Comparison of ENCODE assay signal across 19 cellular contexts in genomic region chr7:102075126-102075525, GRCh38.
DNase-seq lines count a peak whose midpoint lies in the region; ATAC-seq and TF ChIP-seq lines count a peak whose summit lies in the region.
"Had no signal": no experiment of that assay in that cellular context is flagged by ENCODE, and none has a peak within 500 bp of the region (broad histone marks: within the 10 kb centered on the region; RNA-seq: fewer than 3 reads in every experiment).

No MANE protein-coding gene starts in this region.

- no peak overlapping the region for H3K4me3 Mint-ChIP-seq in stimulated activated naive CD8-positive, alpha-beta T cell treated with anti-CD3 and anti-CD28 coated beads, Interleukin-15, amount 100 ng/mL, for 72 hours
- H3K4me3 Mint-ChIP-seq: B cell; CD4-positive, CD25-positive, alpha-beta regulatory T cell; CD8-positive, alpha-beta memory T cell had no signal

- peak overlapping the region; percentile 58 to 78 for H3K27ac Mint-ChIP-seq in stimulated activated naive CD8-positive, alpha-beta T cell treated with anti-CD3 and anti-CD28 coated beads, Interleukin-15, amount 100 ng/mL, for 72 hours
- H3K27ac Mint-ChIP-seq: B cell; CD8-positive, alpha-beta memory T cell; IgD-negative memory B cell had no signal

- no peak for DNase-seq in stimulated activated naive CD8-positive, alpha-beta T cell treated with anti-CD3 and anti-CD28 coated beads, Interleukin-15, amount 100 ng/mL, for 72 hours
- no peak for DNase-seq in stimulated activated naive CD8-positive, alpha-beta T cell treated with anti-CD3 and anti-CD28 coated beads, Interleukin-15, Interleukin-2, amounts not matched to agents 100 U/mL and 50 U/mL, for 24 hours
- peak; percentile 31 for DNase-seq in osteoblast (ENCODE audit: insufficient read length, low spot score, missing footprints)
- DNase-seq in NCI-H524 treated with DMSO at 0.1 percent for 48 hours (lab: John Stamatoyannopoulos, UW), result no peak
- no peak for DNase-seq in stimulated activated CD4-positive, alpha-beta T cell treated with anti-CD3 and anti-CD28 coated beads, Interleukin-4, amount 100 ng/mL, for 24 hours
- DNase-seq: CD4-positive, CD25-positive, alpha-beta regulatory T cell; CD8-positive, alpha-beta memory T cell; COR-L47; DMS 273 treated with DMSO at 0.1 percent for 48 hours; DMS53; DND-41; GM23248 had no signal

- H3K27me3 ChIP-seq in osteoblast (ENCODE audit: insufficient read depth, low read length), result no peaks in the 10 kb centered on the region
- H3K27me3 ChIP-seq: BLaER1 treated with 17β-estradiol and CSF1 and Interleukin-3, amounts not matched to agents 10 nM and 100 nM had no signal

- no peaks in the 10 kb centered on the region for H3K9me3 Mint-ChIP-seq in stimulated activated naive CD8-positive, alpha-beta T cell treated with anti-CD3 and anti-CD28 coated beads, Interleukin-15, amount 100 ng/mL, for 72 hours

- H3K4me2 ChIP-seq in osteoblast (ENCODE audit: insufficient read depth, low read length), result no peak overlapping the region
- H3K4me2 ChIP-seq: BLaER1 treated with 17β-estradiol and CSF1 and Interleukin-3, amounts not matched to agents 10 nM and 100 nM had no signal

- peaks cover 14% of the 10 kb centered on the region for H3K4me1 Mint-ChIP-seq in stimulated activated naive CD8-positive, alpha-beta T cell treated with anti-CD3 and anti-CD28 coated beads, Interleukin-15, amount 100 ng/mL, for 72 hours

- H3K4me3 ChIP-seq in osteoblast (ENCODE audit: insufficient read depth, low read length), result no peak overlapping the region
- H3K4me3 ChIP-seq: BLaER1 treated with 17β-estradiol and CSF1 and Interleukin-3, amounts not matched to agents 10 nM and 100 nM; GM23248 had no signal

- TF ChIP-seq CTCF in VCaP (conservative IDR thresholded peaks at IDR 0.05), result no peak
- no peak for TF ChIP-seq CTCF in osteoblast (IDR thresholded peaks at IDR 0.05; ENCODE audit: extremely low read depth, low read depth, low read length)

- no peaks in the 10 kb centered on the region for H3K27me3 Mint-ChIP-seq in stimulated activated naive CD8-positive, alpha-beta T cell treated with anti-CD3 and anti-CD28 coated beads, Interleukin-15, amount 100 ng/mL, for 72 hours
- H3K27me3 Mint-ChIP-seq: B cell; CD4-positive, CD25-positive, alpha-beta regulatory T cell; CD8-positive, alpha-beta memory T cell; IgD-negative memory B cell had no signal

- peaks cover 9% of the 10 kb centered on the region for H3K36me3 ChIP-seq in osteoblast (ENCODE audit: insufficient read depth, low read length)

- ATAC-seq in stimulated activated naive CD8-positive, alpha-beta T cell treated with anti-CD3 and anti-CD28 coated beads, Interleukin-15, amount 100 ng/mL, for 72 hours, result no peak
- ATAC-seq in stimulated activated naive CD8-positive, alpha-beta T cell treated with anti-CD3 and anti-CD28 coated beads, Interleukin-15, Interleukin-2, amounts not matched to agents 100 U/mL and 50 U/mL, for 24 hours, result no peak
- ATAC-seq in GM19023 (IDR thresholded peaks at IDR 0.05; ENCODE audit: unreplicated experiment), result no peak
- ATAC-seq: HCT116, HepG2 had no signal

- H3K9me3 ChIP-seq in osteoblast (ENCODE audit: low read depth, low read length), result peaks cover 2% of the 10 kb centered on the region

- peaks cover 4% of the 10 kb centered on the region for H4K20me1 ChIP-seq in osteoblast (ENCODE audit: insufficient read depth, low read length)

- H3K27ac ChIP-seq in VCaP, result peak overlapping the region; percentile 27
- H3K27ac ChIP-seq in osteoblast (ENCODE audit: low read depth, low read length), result no peak overlapping the region
- H3K27ac ChIP-seq: BLaER1 treated with 17β-estradiol and CSF1 and Interleukin-3, amounts not matched to agents 10 nM and 100 nM; GM23248 had no signal

- H3K79me2 ChIP-seq in osteoblast (ENCODE audit: insufficient read depth, low read length), result no peaks in the 10 kb centered on the region

- H3K4me1 ChIP-seq in osteoblast (ENCODE audit: insufficient read depth, low read length), result peaks cover 8% of the 10 kb centered on the region

- no peak overlapping the region for H2AFZ ChIP-seq in osteoblast (ENCODE audit: low read length)
- H2AFZ ChIP-seq: GM23248 had no signal
